ENCODE assay signal across 20 cellular contexts in genomic region chr22:38035530-38035885, GRCh38. TPM values are rescaled to one million over a fixed set of nuclear protein-coding genes. Genes with fewer than 3 reads are reported as not detected.
DNase-seq lines count a peak whose midpoint lies in the region; ATAC-seq and TF ChIP-seq lines count a peak whose summit lies in the region.
"Had no signal": no experiment of that assay in that cellular context is flagged by ENCODE, and none has a peak within 500 bp of the region (broad histone marks: within the 10 kb centered on the region; RNA-seq: fewer than 3 reads in every experiment).

No MANE protein-coding gene starts in this region.

- no peak for TF ChIP-seq POLR2A in gastrocnemius medialis (IDR thresholded peaks at IDR 0.05)

- no peaks in the 10 kb centered on the region for H4K20me1 ChIP-seq in BLaER1 treated with 17β-estradiol and CSF1 and Interleukin-3, amounts not matched to agents 10 nM and 100 nM

- intact Hi-C loops in Caco-2 (cut with micrococcal nuclease; ENCODE audit: unreplicated experiment): no loop called here
- intact Hi-C loops in gastrocnemius medialis (cut with DNase I; ENCODE audit: low total_unique reads): no loop called here

- H3K27ac ChIP-seq in BLaER1 treated with 17β-estradiol and CSF1 and Interleukin-3, amounts not matched to agents 10 nM and 100 nM: peak overlapping the region in 5 of 11 experiments; percentile 3 to 83 (median 58); a peak in 4 of 22 replicates
- H3K27ac ChIP-seq in angular gyrus (ENCODE audit: low read depth, low read length) (peak overlapping the region; percentile 98), gastrocnemius medialis (peak overlapping the region in 1 of 4 donors; percentile 36)

- H3K27me3 Mint-ChIP-seq in HFFc6 (ENCODE audit: insufficient read depth): peaks cover 5% of the 10 kb centered on the region
- no peaks in the 10 kb centered on the region for H3K27me3 Mint-ChIP-seq in neural crest cell (ENCODE audit: low read depth)
- H3K27me3 Mint-ChIP-seq in Caco-2 (ENCODE audit: insufficient read depth, unreplicated experiment): no peaks in the 10 kb centered on the region
- H3K27me3 Mint-ChIP-seq: activated naive CD8-positive, alpha-beta T cell treated with anti-CD3 and anti-CD28 coated beads, Interleukin-2, amount 10 ng/mL, durations not matched to agents 7 days and 5 days; CD8-positive, alpha-beta memory T cell; stimulated activated naive CD8-positive, alpha-beta T cell treated with anti-CD3 and anti-CD28 coated beads, Interleukin-15, Interleukin-2, amounts not matched to agents 100 ng/mL and 50 ng/mL, for 24 hours had no signal

- H3K4me1 ChIP-seq in BLaER1 treated with 17β-estradiol and CSF1 and Interleukin-3, amounts not matched to agents 10 nM and 100 nM: peaks cover 42 to 62% (median 55%) of the 10 kb centered on the region in 10 experiments
- H3K4me1 ChIP-seq in Caco-2: no peaks in the 10 kb centered on the region
- peaks cover 8 to 19% of the 10 kb centered on the region in 2 donors for H3K4me1 ChIP-seq in gastrocnemius medialis

- POLR2A ChIA-PET in Caco-2 (lab: Charles Lee): no interaction called here

- peak overlapping the region; percentile 58 to 93 (median 83) for H3K4me2 ChIP-seq in BLaER1 treated with 17β-estradiol and CSF1 and Interleukin-3, amounts not matched to agents 10 nM and 100 nM

- H3K36me3 Mint-ChIP-seq in HFFc6 (ENCODE audit: low read depth) (no peaks in the 10 kb centered on the region), neural crest cell (ENCODE audit: low read depth) (no peaks in the 10 kb centered on the region), Caco-2 (ENCODE audit: insufficient read depth, unreplicated experiment) (no peaks in the 10 kb centered on the region)
- H3K36me3 Mint-ChIP-seq: activated naive CD8-positive, alpha-beta T cell treated with anti-CD3 and anti-CD28 coated beads, Interleukin-2, amount 10 ng/mL, durations not matched to agents 7 days and 5 days had no signal

- H3K4me3 Mint-ChIP-seq in HFFc6: no peak overlapping the region
- peak overlapping the region; percentile 25 for H3K4me3 Mint-ChIP-seq in neural crest cell
- no peak overlapping the region for H3K4me3 Mint-ChIP-seq in Caco-2 (ENCODE audit: unreplicated experiment)
- H3K4me3 Mint-ChIP-seq: activated naive CD8-positive, alpha-beta T cell treated with anti-CD3 and anti-CD28 coated beads, Interleukin-2, amount 10 ng/mL, durations not matched to agents 7 days and 5 days; endodermal cell; stimulated activated naive CD8-positive, alpha-beta T cell treated with anti-CD3 and anti-CD28 coated beads, Interleukin-15, Interleukin-2, amounts not matched to agents 100 ng/mL and 50 ng/mL, for 24 hours had no signal

- TF ChIP-seq CTCF in HFFc6 (IDR thresholded peaks at IDR 0.05) (no peak), neural crest cell (conservative IDR thresholded peaks at IDR 0.05) (no peak), Caco-2 (IDR thresholded peaks at IDR 0.05; ENCODE audit: insufficient read depth in 1 of 2, low read depth in 1 of 2, low read length in 1 of 2, severe bottlenecking in 1 of 2, unreplicated experiment in 1 of 2) (no peak), gastrocnemius medialis (IDR thresholded peaks at IDR 0.05 in 4 of 5, conservative IDR thresholded peaks at IDR 0.05 in 1 of 5) (no peak)

- in situ Hi-C loops in gastrocnemius medialis (cut with MboI; ENCODE audit: low sequenced_read_pairs in 4 of 4): no loop called here

- DNase-seq in HFFc6 (no peak), neural crest cell (ENCODE audit: low read depth, low spot score) (no peak), RKO (ENCODE audit: low spot score) (no peak), Caco-2 (no peak), gastrocnemius medialis (no peak)
- DNase-seq in activated CD4-positive, alpha-beta T cell treated with anti-CD3 and anti-CD28 coated beads, Interleukin-2, amount 50 U/mL, for 1 hour: no peak
- DNase-seq: activated CD4-positive, alpha-beta T cell treated with anti-CD3 and anti-CD28 coated beads for 1 hour; activated naive CD8-positive, alpha-beta T cell treated with anti-CD3 and anti-CD28 coated beads, Interleukin-2, amount 10 ng/mL, durations not matched to agents 7 days and 5 days; body of pancreas; CD8-positive, alpha-beta memory T cell; endodermal cell; mucosa of descending colon; stimulated activated CD4-positive, alpha-beta T cell treated with anti-CD3 and anti-CD28 coated beads, Interleukin-4, amount 100 ng/mL, for 24 hours; upper lobe of left lung had no signal

- H3K27ac Mint-ChIP-seq in HFFc6 (peak overlapping the region; percentile 42; the same call in 1 of the 2 replicates), neural crest cell (ENCODE audit: unreplicated experiment) (peak overlapping the region; percentile 37), Caco-2 (ENCODE audit: unreplicated experiment) (no peak overlapping the region)
- H3K27ac Mint-ChIP-seq: activated T-helper 2 cell treated with anti-CD3 and anti-CD28 coated beads, Interferon-gamma antibody, Interleukin-2, Interleukin-4, amounts not matched to agents 10 μg/mL and 5 μg/mL and 100 μg/mL, durations not matched to agents 14 hours and 24 hours and 36 hours; stimulated activated naive CD8-positive, alpha-beta T cell treated with anti-CD3 and anti-CD28 coated beads, Interleukin-15, Interleukin-2, amounts not matched to agents 100 ng/mL and 50 ng/mL, for 24 hours had no signal

- H3K9me3 Mint-ChIP-seq in HFFc6 (no peaks in the 10 kb centered on the region), neural crest cell (no peaks in the 10 kb centered on the region), Caco-2 (ENCODE audit: unreplicated experiment) (no peaks in the 10 kb centered on the region)
- H3K9me3 Mint-ChIP-seq: activated naive CD8-positive, alpha-beta T cell treated with anti-CD3 and anti-CD28 coated beads, Interleukin-2, amount 10 ng/mL, durations not matched to agents 7 days and 5 days; activated T-helper 2 cell treated with anti-CD3 and anti-CD28 coated beads, Interferon-gamma antibody, Interleukin-2, Interleukin-4, amounts not matched to agents 10 μg/mL and 5 μg/mL and 100 μg/mL, durations not matched to agents 14 hours and 24 hours and 36 hours; CD8-positive, alpha-beta memory T cell; stimulated activated naive CD8-positive, alpha-beta T cell treated with anti-CD3 and anti-CD28 coated beads, Interleukin-15, Interleukin-2, amounts not matched to agents 100 ng/mL and 50 ng/mL, for 24 hours had no signal

- H3K4me3 ChIP-seq in BLaER1 treated with 17β-estradiol and CSF1 and Interleukin-3, amounts not matched to agents 10 nM and 100 nM: no peak overlapping the region
- H3K4me3 ChIP-seq in Caco-2 (ENCODE audit: low read depth, low read length) (no peak overlapping the region), gastrocnemius medialis (no peak overlapping the region)
- H3K4me3 ChIP-seq: body of pancreas, mucosa of descending colon, upper lobe of left lung had no signal

- no peaks in the 10 kb centered on the region for H3K27me3 ChIP-seq in BLaER1 treated with 17β-estradiol and CSF1 and Interleukin-3, amounts not matched to agents 10 nM and 100 nM
- no peaks in the 10 kb centered on the region for H3K27me3 ChIP-seq in Caco-2 (replicated peaks; ENCODE audit: control insufficient read depth, insufficient read depth, low read length)
- no peaks in the 10 kb centered on the region for H3K27me3 ChIP-seq in gastrocnemius medialis
- H3K27me3 ChIP-seq: body of pancreas, upper lobe of left lung had no signal

- no peaks in the 10 kb centered on the region for H3K36me3 ChIP-seq in BLaER1 treated with 17β-estradiol and CSF1 and Interleukin-3, amounts not matched to agents 10 nM and 100 nM
- H3K36me3 ChIP-seq in Caco-2 (ENCODE audit: control insufficient read depth, insufficient read depth, low read length) (no peaks in the 10 kb centered on the region), gastrocnemius medialis (no peaks in the 10 kb centered on the region)
- H3K36me3 ChIP-seq: upper lobe of left lung had no signal

- H3K9ac ChIP-seq in BLaER1 treated with 17β-estradiol and CSF1 and Interleukin-3, amounts not matched to agents 10 nM and 100 nM: peak overlapping the region in 6 of 11 experiments; percentile 13 to 61 (median 34); a peak in 5 of 22 replicates

- H3K9me3 ChIP-seq in BLaER1 treated with 17β-estradiol and CSF1 and Interleukin-3, amounts not matched to agents 10 nM and 100 nM (replicated peaks in 1 of 11): no peaks in the 10 kb centered on the region
- H3K9me3 ChIP-seq in Caco-2 (no peaks in the 10 kb centered on the region), gastrocnemius medialis (no peaks in the 10 kb centered on the region)
- H3K9me3 ChIP-seq: body of pancreas, mucosa of descending colon, upper lobe of left lung had no signal

- CTCF ChIA-PET in Caco-2 (lab: Charles Lee): no interaction called here

- ATAC-seq in gastrocnemius medialis: no peak
- ATAC-seq: body of pancreas, mucosa of descending colon had no signal

- no TSS peak for BruUV-seq in Caco-2 (replicated peaks; lab: Mats Ljungman, UMichigan)

- H3K4me1 Mint-ChIP-seq in HFFc6 (ENCODE audit: low read depth) (peaks cover 34% of the 10 kb centered on the region), neural crest cell (peaks cover 81% of the 10 kb centered on the region), Caco-2 (ENCODE audit: low read depth, unreplicated experiment) (peaks cover 7% of the 10 kb centered on the region)

RNA-seq across cellular contexts. Expression of gene PICK1, which starts 21.7 kb away (rescaled TPM):
- 1 to 10 TPM; 7.0 to 10.0 (median 7.7) TPM for total RNA-seq in HFFc6 (2021; fragmentation: NEBNext Ultra II Directional; extraction: Animal tissue kit (Norgen Biotek cat#: 25700))
- 20.1 and 24.0 TPM in 2 replicates for total RNA-seq in neural crest cell
- total RNA-seq in Caco-2 (2022): 40.2 and 41.1 TPM in 2 replicates
- total RNA-seq in gastrocnemius medialis: 10 to 100 TPM; 36.4 to 63.8 (median 50.1) TPM

RNA-seq across cellular contexts. Expression of gene SLC16A8, which starts 48.5 kb away (rescaled TPM):
- not detected for total RNA-seq in HFFc6 (2021; fragmentation: NEBNext Ultra II Directional; extraction: Animal tissue kit (Norgen Biotek cat#: 25700))
- total RNA-seq in neural crest cell (0.26 TPM in 1 of 2 replicates, not detected in the other), Caco-2 (2022) (not detected in 2 replicates), gastrocnemius medialis (under 1 TPM in 1 of 4 donors, not detected in 3; 0.42 TPM)
- total RNA-seq: activated naive CD8-positive, alpha-beta T cell treated with anti-CD3 and anti-CD28 coated beads, Interleukin-2, amount 10 ng/mL, durations not matched to agents 7 days and 5 days; activated T-helper 2 cell treated with anti-CD3 and anti-CD28 coated beads, Interferon-gamma antibody, Interleukin-2, Interleukin-4, amounts not matched to agents 10 μg/mL and 5 μg/mL and 100 μg/mL, durations not matched to agents 14 hours and 24 hours and 36 hours; body of pancreas; liver; mucosa of descending colon; renal cortical epithelial cell had no signal

RNA-seq across cellular contexts. Expression of gene SOX10, which starts 51.2 kb away (rescaled TPM):
- total RNA-seq in HFFc6 (2021; fragmentation: NEBNext Ultra II Directional; extraction: Animal tissue kit (Norgen Biotek cat#: 25700)): not detected
- total RNA-seq in neural crest cell: 279 and 293 TPM in 2 replicates
- total RNA-seq in Caco-2 (2022): not detected in 2 replicates
- total RNA-seq in gastrocnemius medialis: under 1 TPM in 3 of 4 donors, not detected in 1; 0.17 to 0.62 (median 0.59) TPM
- total RNA-seq: activated naive CD8-positive, alpha-beta T cell treated with anti-CD3 and anti-CD28 coated beads, Interleukin-2, amount 10 ng/mL, durations not matched to agents 7 days and 5 days; activated T-helper 2 cell treated with anti-CD3 and anti-CD28 coated beads, Interferon-gamma antibody, Interleukin-2, Interleukin-4, amounts not matched to agents 10 μg/mL and 5 μg/mL and 100 μg/mL, durations not matched to agents 14 hours and 24 hours and 36 hours; CD8-positive, alpha-beta memory T cell; renal cortical epithelial cell had no signal

Comparison
In these comparisons a context has a peak if more than half of its experiments do, and no peak if none do; other contexts are left out.
1. RNA of gene SOX10, which starts 51.2 kb away (total RNA-seq): 279 to 293 TPM in neural crest cell; 0.17 to 0.62 TPM in gastrocnemius medialis, not detected in HFFc6 and not detected in Caco-2; every median in the first group is over 100 times any median in the second.